17 cellular contexts compared by ENCODE assay signal in the genomic region with DNA sequence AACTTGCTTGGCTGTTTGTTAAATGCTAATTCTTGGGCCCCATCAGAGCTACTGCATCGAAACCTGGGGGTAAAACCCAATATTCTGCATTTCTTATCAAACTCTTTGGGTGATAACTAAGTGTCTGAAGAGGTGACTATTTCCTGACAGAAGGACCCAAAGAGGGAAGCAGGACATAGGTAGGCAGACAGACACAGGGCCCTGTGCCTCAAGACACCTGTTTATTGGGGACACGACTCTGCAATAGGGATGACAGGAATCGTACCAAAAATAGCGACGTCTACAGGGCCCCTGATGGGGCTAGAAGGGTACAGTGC. TPM values are rescaled to one million over a fixed set of nuclear protein-coding genes. Genes with fewer than 3 reads are reported as not detected.
DNase-seq lines count a peak whose midpoint lies in the region; ATAC-seq and TF ChIP-seq lines count a peak whose summit lies in the region.
"Had no signal": no experiment of that assay in that cellular context is flagged by ENCODE, and none has a peak within 500 bp of the region (broad histone marks: within the 10 kb centered on the region; RNA-seq: fewer than 3 reads in every experiment).

No MANE protein-coding gene starts in this region.

- no peak for TF ChIP-seq EP300 in tibial nerve (IDR thresholded peaks at IDR 0.05)

- peak overlapping the region; percentile 21 to 25 for H3K27ac ChIP-seq in breast epithelium
- peak overlapping the region in 3 of 4 donors; percentile 13 to 97 (median 89) for H3K27ac ChIP-seq in tibial nerve
- H3K27ac ChIP-seq: 22Rv1, BLaER1, SJCRH30 had no signal

- CTCF ChIA-PET in MCF 10A (lab: Yijun Ruan, JAX): interaction anchor here (0.6 to 7.6 kb wide), 12 partner anchors 11 to 238 kb away, joined by 3 to 94 read pairs (median 8); partner anchors contain the start of genes ARHGEF40, NDRG2 and RNASE7

- H3K9me3 ChIP-seq in breast epithelium (no peaks in the 10 kb centered on the region), tibial nerve (no peaks in the 10 kb centered on the region)
- H3K9me3 ChIP-seq: BLaER1, SJCRH30 had no signal

- no peak overlapping the region for H3K4me3 ChIP-seq in breast epithelium
- no peak overlapping the region for H3K4me3 ChIP-seq in tibial nerve
- H3K4me3 ChIP-seq: BLaER1, SJCRH30 had no signal

- H3K36me3 ChIP-seq in breast epithelium (peaks cover 5% of the 10 kb centered on the region), tibial nerve (peaks cover 0 to 82% (median 7%) of the 10 kb centered on the region in 3 donors)

- WGBS in tibial nerve, 2 donors: 79 to 87% methylated on average over 3 to 5 of the region's 5 CpGs

- no peak for DNase-seq in breast epithelium (ENCODE audit: low spot score in 2 of 2)
- DNase-seq in MCF 10A (ENCODE audit: unreplicated experiment): no peak
- DNase-seq in central memory CD8-positive, alpha-beta T cell (ENCODE audit: low spot score in 2 of 2): no peak
- no peak for DNase-seq in naive thymus-derived CD8-positive, alpha-beta T cell
- DNase-seq in tibial nerve (ENCODE audit: low spot score in 2 of 2): no peak
- no peak for DNase-seq in stimulated activated CD8-positive, alpha-beta memory T cell treated with anti-CD3 and anti-CD28 coated beads, Interleukin-4, amount 100 ng/mL, for 48 hours
- DNase-seq in retina: no peak
- DNase-seq: DMS53, MV-4-11, NCI-H1436, NCI-H2081, NCI-H526 treated with DMSO at 0.1 percent for 48 hours, SJCRH30 had no signal

- POLR2A ChIA-PET in MCF 10A (lab: Yijun Ruan, JAX): interaction anchor here (0.7 to 2.8 kb wide), 2 partner anchors 14 to 103 kb away, joined by 3 to 11 read pairs; no protein-coding TSS in a partner anchor
- POLR2A ChIA-PET in naive thymus-derived CD8-positive, alpha-beta T cell (lab: Charles Lee): interaction anchor here (0.6 kb wide), 1 partner anchor 49 kb away, joined by 3 read pairs; no protein-coding TSS in a partner anchor

- no TSS peak for BruUV-seq in MCF 10A (replicated peaks; lab: Mats Ljungman, UMichigan)

- no peaks in the 10 kb centered on the region for H3K9me3 Mint-ChIP-seq in MCF 10A (ENCODE audit: unreplicated experiment)
- no peaks in the 10 kb centered on the region for H3K9me3 Mint-ChIP-seq in central memory CD8-positive, alpha-beta T cell
- no peaks in the 10 kb centered on the region for H3K9me3 Mint-ChIP-seq in naive thymus-derived CD8-positive, alpha-beta T cell

- no peak for ATAC-seq in central memory CD8-positive, alpha-beta T cell (replicated peaks; ENCODE audit: extremely low read depth, poor library complexity, severe bottlenecking)
- no peak for ATAC-seq in naive thymus-derived CD8-positive, alpha-beta T cell
- no peak for ATAC-seq in GM18909 (IDR thresholded peaks at IDR 0.05; ENCODE audit: poor library complexity, unreplicated experiment)

- no peaks in the 10 kb centered on the region for H3K27me3 Mint-ChIP-seq in MCF 10A (ENCODE audit: insufficient read depth, unreplicated experiment)
- H3K27me3 Mint-ChIP-seq in central memory CD8-positive, alpha-beta T cell: no peaks in the 10 kb centered on the region
- peaks cover 0 to 2% (median 0%) of the 10 kb centered on the region in 5 donors for H3K27me3 Mint-ChIP-seq in naive thymus-derived CD8-positive, alpha-beta T cell

- H3K27me3 ChIP-seq in breast epithelium (no peaks in the 10 kb centered on the region), tibial nerve (no peaks in the 10 kb centered on the region)
- H3K27me3 ChIP-seq: BLaER1, SJCRH30 had no signal

- H3K4me1 Mint-ChIP-seq in MCF 10A (ENCODE audit: insufficient read depth, unreplicated experiment): peaks cover 22% of the 10 kb centered on the region
- peaks cover 42% of the 10 kb centered on the region for H3K4me1 Mint-ChIP-seq in central memory CD8-positive, alpha-beta T cell
- peaks cover 22 to 43% (median 31%) of the 10 kb centered on the region in 4 donors for H3K4me1 Mint-ChIP-seq in naive thymus-derived CD8-positive, alpha-beta T cell

- H3K27ac Mint-ChIP-seq in MCF 10A (ENCODE audit: low read depth, unreplicated experiment): no peak overlapping the region
- peak overlapping the region; percentile 93 for H3K27ac Mint-ChIP-seq in central memory CD8-positive, alpha-beta T cell (ENCODE audit: low read depth)
- peak overlapping the region in 8 of 10 donors; percentile 68 to 100 (median 98) for H3K27ac Mint-ChIP-seq in naive thymus-derived CD8-positive, alpha-beta T cell

- TF ChIP-seq CTCF in breast epithelium (IDR thresholded peaks at IDR 0.05) (no peak), MCF 10A (IDR thresholded peaks at IDR 0.05; ENCODE audit: unreplicated experiment) (no peak), tibial nerve (IDR thresholded peaks at IDR 0.05) (no peak)

- H3K4me1 ChIP-seq in breast epithelium (no peaks in the 10 kb centered on the region), tibial nerve (peaks cover 0 to 58% (median 10%) of the 10 kb centered on the region in 4 donors)

- TF ChIP-seq POLR2A in breast epithelium (IDR thresholded peaks at IDR 0.05) (no peak), tibial nerve (IDR thresholded peaks at IDR 0.05) (no peak)

- H3K4me3 Mint-ChIP-seq in MCF 10A (ENCODE audit: unreplicated experiment): no peak overlapping the region
- H3K4me3 Mint-ChIP-seq in central memory CD8-positive, alpha-beta T cell: no peak overlapping the region
- no peak overlapping the region for H3K4me3 Mint-ChIP-seq in naive thymus-derived CD8-positive, alpha-beta T cell

- intact Hi-C loops in breast epithelium (cut with DNase I; ENCODE audit: low total_unique reads) (loop anchor here (5.0 kb wide), 1 partner anchor 73 kb away; no protein-coding TSS in a partner anchor), MCF 10A (cut with micrococcal nuclease) (no loop called here)

- H3K36me3 Mint-ChIP-seq in MCF 10A (ENCODE audit: insufficient read depth, unreplicated experiment): peaks cover 19% of the 10 kb centered on the region
- H3K36me3 Mint-ChIP-seq in central memory CD8-positive, alpha-beta T cell (ENCODE audit: insufficient read depth): peaks cover 9% of the 10 kb centered on the region
- no peaks in the 10 kb centered on the region for H3K36me3 Mint-ChIP-seq in naive thymus-derived CD8-positive, alpha-beta T cell

RNA-seq across cellular contexts. Expression of gene ZNF219, which starts 8.6 kb away (rescaled TPM):
- total RNA-seq in breast epithelium: 10 to 100 TPM; 32.4 to 62.2 (median 32.8) TPM
- 18.4 and 33.8 TPM in 2 replicates for total RNA-seq in MCF 10A (2022)
- 1 to 10 TPM; 6.9 to 7.7 TPM for total RNA-seq in naive thymus-derived CD8-positive, alpha-beta T cell
- polyA plus RNA-seq in naive thymus-derived CD8-positive, alpha-beta T cell: 1 to 10 TPM; 1.7 to 3.6 (median 1.8) TPM
- total RNA-seq in tibial nerve: 10 to 100 TPM; 28.6 to 90.3 (median 34.9) TPM

RNA-seq across cellular contexts. Expression of gene TMEM253, which starts 11.0 kb away (rescaled TPM):
- total RNA-seq in breast epithelium: 1 to 10 TPM in 1 of 3 donors, under 1 TPM in 2; 0.44 to 1.3 (median 0.98) TPM
- total RNA-seq in MCF 10A (2022): 0.59 and 1.6 TPM in 2 replicates
- total RNA-seq in naive thymus-derived CD8-positive, alpha-beta T cell: not detected
- polyA plus RNA-seq in naive thymus-derived CD8-positive, alpha-beta T cell: not detected
- under 1 TPM in 2 of 4 donors, not detected in 2; 0.44 to 0.63 TPM for total RNA-seq in tibial nerve
- total RNA-seq: SJCRH30 had no signal

RNA-seq across cellular contexts. Expression of gene ARHGEF40, which starts 19.7 kb away (rescaled TPM):
- total RNA-seq in breast epithelium: 10 to 100 TPM; 33.7 to 51.4 (median 40.6) TPM
- 3.6 and 6.7 TPM in 2 replicates for total RNA-seq in MCF 10A (2022)
- total RNA-seq in naive thymus-derived CD8-positive, alpha-beta T cell: under 1 TPM; 0.08 to 0.36 TPM
- polyA plus RNA-seq in naive thymus-derived CD8-positive, alpha-beta T cell: under 1 TPM; 0.03 to 0.45 (median 0.06) TPM
- total RNA-seq in tibial nerve: 100 to 1,000 TPM in 1 of 4 donors, 10 to 100 TPM in 3; 72.5 to 128 (median 80.9) TPM

RNA-seq across cellular contexts. Expression of gene RNASE8, which starts 32.2 kb away (rescaled TPM):
- total RNA-seq in breast epithelium: not detected
- not detected in 2 replicates for total RNA-seq in MCF 10A (2022)
- total RNA-seq in naive thymus-derived CD8-positive, alpha-beta T cell: not detected
- polyA plus RNA-seq in naive thymus-derived CD8-positive, alpha-beta T cell: not detected
- total RNA-seq in tibial nerve: not detected
- total RNA-seq: HT-29, SJCRH30 had no signal

RNA-seq across cellular contexts. Expression of gene RNASE7, which starts 47.7 kb away (rescaled TPM):
- total RNA-seq in breast epithelium: 1 to 10 TPM in 2 of 3 donors, not detected in 1; 1.6 to 3.1 TPM
- 10.9 and 11.8 TPM in 2 replicates for total RNA-seq in MCF 10A (2022)
- total RNA-seq in naive thymus-derived CD8-positive, alpha-beta T cell: not detected
- not detected for polyA plus RNA-seq in naive thymus-derived CD8-positive, alpha-beta T cell
- not detected for total RNA-seq in tibial nerve
- total RNA-seq: HT-29, SJCRH30 had no signal
